ENCODE assay signal across 26 cellular contexts in genomic region chr17:79484600-79485398, GRCh38.
"Had no signal": no experiment of that assay in that cellular context is flagged by ENCODE, and none has a peak within 500 bp of the region (broad histone marks: within the 10 kb centered on the region; RNA-seq: fewer than 3 reads in every experiment).

No MANE protein-coding gene starts in this region.

- H3K4me3 ChIP-seq: body of pancreas, colonic mucosa, mucosa of descending colon, psoas muscle, smooth muscle cell, suprapubic skin, tibial artery, upper lobe of right lung had no signal

- H3K36me3 Mint-ChIP-seq: activated naive CD8-positive, alpha-beta T cell had no signal

- DNase-seq: activated CD4-positive, alpha-beta T cell treated with anti-CD3 and anti-CD28 coated beads for 48 hours; activated CD4-positive, alpha-beta T cell treated with anti-CD3 and anti-CD28 coated beads, Interleukin-2, amount 50 U/mL, for 48 hours; activated CD8-positive, alpha-beta memory T cell treated with anti-CD3 and anti-CD28 coated beads for 24 hours; activated effector memory CD4-positive, alpha-beta T cell treated with Interleukin-2 at 50 U/mL for 16 hours; activated naive CD4-positive, alpha-beta T cell treated with Interleukin-2 at 50 U/mL for 16 hours; aorta; body of pancreas; cerebellar nuclear complex; colonic mucosa; effector memory CD4-positive, alpha-beta T cell; hippocampal formation; left cardiac atrium; left ventricle myocardium superior; mucosa of descending colon; nephron progenitor cell; stimulated activated CD4-positive, alpha-beta T cell treated with anti-CD3 and anti-CD28 coated beads, Interleukin-1b, Interleukin-23, amount 100 ng/mL, for 48 hours; stimulated activated naive CD4-positive, alpha-beta T cell; tibial artery; upper lobe of right lung had no signal

- H3K27ac ChIP-seq: body of pancreas, colonic mucosa, parathyroid adenoma, psoas muscle, suprapubic skin, tibial artery, upper lobe of right lung had no signal

- H3K27me3 ChIP-seq: colonic mucosa had no signal

- ATAC-seq: activated CD4-positive, CD25-positive, alpha-beta regulatory T cell treated with anti-CD3 and anti-CD28 coated beads, Interleukin-2, amount 50 U/mL, for 24 hours; body of pancreas; left cardiac atrium; left ventricle myocardium superior; mucosa of descending colon; psoas muscle; upper lobe of right lung had no signal

- H3K4me3 Mint-ChIP-seq: activated naive CD8-positive, alpha-beta T cell; nephron progenitor cell; T-helper 2 cell treated with Interferon-gamma antibody and Interleukin-4, amounts not matched to agents 5 μg/mL and 100 μg/mL, for 36 hours had no signal

- H3K9me3 Mint-ChIP-seq: nephron progenitor cell; T-helper 2 cell treated with Interferon-gamma antibody and Interleukin-4, amounts not matched to agents 5 μg/mL and 100 μg/mL, for 36 hours had no signal

- H3K27ac Mint-ChIP-seq: activated naive CD8-positive, alpha-beta T cell; nephron progenitor cell; T-helper 2 cell treated with Interferon-gamma antibody and Interleukin-4, amounts not matched to agents 5 μg/mL and 100 μg/mL, for 36 hours had no signal
